ENCODE assay signal across 1 cellular context in the genomic region with DNA sequence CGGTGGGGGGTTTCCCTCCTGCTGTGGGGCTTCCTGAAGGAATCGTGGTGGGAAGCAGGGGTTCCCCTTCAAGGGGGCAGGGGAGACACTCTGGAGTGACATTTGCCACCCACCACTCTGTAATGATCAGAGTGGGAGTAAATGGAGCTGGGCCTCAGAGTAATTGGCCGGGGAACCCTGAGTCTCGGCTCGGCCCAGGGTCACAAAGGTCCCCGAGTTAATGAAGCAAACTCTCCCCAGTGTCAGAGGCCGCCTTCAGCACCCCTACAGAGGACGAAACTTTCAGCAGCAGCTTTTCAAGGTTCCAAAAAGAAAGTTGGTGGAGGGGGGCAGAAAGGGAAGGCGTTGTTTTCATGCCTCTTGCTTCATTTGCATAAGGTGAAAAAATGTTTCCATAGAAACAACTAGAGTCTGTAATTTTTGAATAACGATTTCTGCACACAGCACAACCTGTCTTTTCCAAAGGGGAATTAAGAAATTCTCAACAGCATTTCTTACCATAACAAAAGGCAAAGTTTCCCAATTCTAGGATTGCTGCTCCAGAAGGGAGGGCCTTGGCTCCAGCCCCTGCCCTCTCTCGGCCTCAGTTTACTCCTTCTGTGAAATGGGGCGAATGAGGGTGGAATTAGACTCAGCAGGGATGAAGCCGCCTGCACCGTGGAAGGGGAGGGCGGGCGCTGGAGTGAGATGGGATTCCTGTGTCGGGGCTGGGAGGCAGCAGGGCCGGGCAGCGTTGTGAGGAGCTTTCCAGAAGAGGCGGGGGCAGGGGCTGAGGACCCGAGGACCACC.
A peak's percentile ranks its signal among the peaks of the same experiment; 100 is the strongest.
TF ChIP-seq lines count a peak whose summit lies in the region.

No MANE protein-coding gene starts in this region.

TF ChIP-seq in HepG2, 621 proteins besides CTCF, POLR2A, EP300 and RAD21 (continued from another document):
- TF ChIP-seq ZNF503 (CRISPR knock-in tag; IDR thresholded peaks at IDR 0.05) (no peak), RBAK (CRISPR knock-in tag; IDR thresholded peaks at IDR 0.05) (no peak), BRCA1 (CRISPR knock-in tag; IDR thresholded peaks at IDR 0.05) (no peak), ZNF598 (CRISPR knock-in tag; IDR thresholded peaks at IDR 0.05; ENCODE audit: borderline replicate concordance) (no peak), ZNF776 (CRISPR knock-in tag; IDR thresholded peaks at IDR 0.05) (no peak), NKX3-1 (CRISPR knock-in tag; IDR thresholded peaks at IDR 0.05) (no peak), THAP11 (CRISPR knock-in tag; IDR thresholded peaks at IDR 0.05) (no peak), CHD2 (IDR thresholded peaks at IDR 0.05; ENCODE audit: low read depth, low read length) (no peak), IRX3 (CRISPR knock-in tag; IDR thresholded peaks at IDR 0.05; ENCODE audit: borderline replicate concordance, low read depth) (no peak), KDM5B (CRISPR knock-in tag; IDR thresholded peaks at IDR 0.05; ENCODE audit: borderline replicate concordance) (0 out of 2 replicates have a peak, but pooled peaks have one; percentile 26), REXO4 (CRISPR knock-in tag; IDR thresholded peaks at IDR 0.05; ENCODE audit: borderline replicate concordance) (no peak), TARDBP (CRISPR knock-in tag; IDR thresholded peaks at IDR 0.05) (no peak), ZKSCAN5 (CRISPR knock-in tag; IDR thresholded peaks at IDR 0.05) (no peak), ZNF556 (CRISPR knock-in tag; IDR thresholded peaks at IDR 0.05; ENCODE audit: borderline replicate concordance) (no peak), RFXAP (CRISPR knock-in tag; IDR thresholded peaks at IDR 0.05; ENCODE audit: borderline replicate concordance) (no peak), ZNF816 (CRISPR knock-in tag; IDR thresholded peaks at IDR 0.05; ENCODE audit: borderline replicate concordance) (no peak), TCF7 (IDR thresholded peaks at IDR 0.05; ENCODE audit: low read depth) (no peak), POLR2AphosphoS2 (IDR thresholded peaks at IDR 0.05; ENCODE audit: low read depth, low read length) (no peak), ZC3H4 (CRISPR knock-in tag; IDR thresholded peaks at IDR 0.05; ENCODE audit: borderline replicate concordance) (no peak), FOSL2 (CRISPR knock-in tag; IDR thresholded peaks at IDR 0.05) (no peak), HNRNPH1 (optimal IDR thresholded peaks at IDR 0.05; ENCODE audit: low read depth, low read length) (no peak), ZFP36L2 (CRISPR knock-in tag; IDR thresholded peaks at IDR 0.05) (no peak), AFF4 (CRISPR knock-in tag; IDR thresholded peaks at IDR 0.05) (no peak), ZNF547 (CRISPR knock-in tag; IDR thresholded peaks at IDR 0.05) (no peak)
- TF ChIP-seq, protein P1, sequence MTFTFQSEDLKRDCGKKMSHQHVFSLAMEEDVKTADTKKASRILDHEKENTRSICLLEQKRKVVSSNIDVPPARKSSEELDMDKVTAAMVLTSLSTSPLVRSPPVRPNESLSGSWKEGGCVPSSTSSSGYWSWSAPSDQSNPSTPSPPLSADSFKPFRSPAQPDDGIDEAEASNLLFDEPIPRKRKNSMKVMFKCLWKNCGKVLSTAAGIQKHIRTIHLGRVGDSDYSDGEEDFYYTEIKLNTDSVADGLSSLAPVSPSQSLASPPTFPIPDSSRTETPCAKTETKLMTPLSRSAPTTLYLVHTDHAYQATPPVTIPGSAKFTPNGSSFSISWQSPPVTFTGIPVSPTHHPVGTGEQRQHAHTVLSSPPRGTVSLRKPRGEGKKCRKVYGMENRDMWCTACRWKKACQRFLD (CRISPR knock-in tag; IDR thresholded peaks at IDR 0.05; ENCODE audit: borderline replicate concordance): no peak
- TF ChIP-seq, protein P2, sequence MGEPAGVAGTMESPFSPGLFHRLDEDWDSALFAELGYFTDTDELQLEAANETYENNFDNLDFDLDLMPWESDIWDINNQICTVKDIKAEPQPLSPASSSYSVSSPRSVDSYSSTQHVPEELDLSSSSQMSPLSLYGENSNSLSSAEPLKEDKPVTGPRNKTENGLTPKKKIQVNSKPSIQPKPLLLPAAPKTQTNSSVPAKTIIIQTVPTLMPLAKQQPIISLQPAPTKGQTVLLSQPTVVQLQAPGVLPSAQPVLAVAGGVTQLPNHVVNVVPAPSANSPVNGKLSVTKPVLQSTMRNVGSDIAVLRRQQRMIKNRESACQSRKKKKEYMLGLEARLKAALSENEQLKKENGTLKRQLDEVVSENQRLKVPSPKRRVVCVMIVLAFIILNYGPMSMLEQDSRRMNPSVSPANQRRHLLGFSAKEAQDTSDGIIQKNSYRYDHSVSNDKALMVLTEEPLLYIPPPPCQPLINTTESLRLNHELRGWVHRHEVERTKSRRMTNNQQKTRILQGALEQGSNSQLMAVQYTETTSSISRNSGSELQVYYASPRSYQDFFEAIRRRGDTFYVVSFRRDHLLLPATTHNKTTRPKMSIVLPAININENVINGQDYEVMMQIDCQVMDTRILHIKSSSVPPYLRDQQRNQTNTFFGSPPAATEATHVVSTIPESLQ (CRISPR knock-in tag; conservative IDR thresholded peaks at IDR 0.05): no peak
- TF ChIP-seq, protein P3, sequence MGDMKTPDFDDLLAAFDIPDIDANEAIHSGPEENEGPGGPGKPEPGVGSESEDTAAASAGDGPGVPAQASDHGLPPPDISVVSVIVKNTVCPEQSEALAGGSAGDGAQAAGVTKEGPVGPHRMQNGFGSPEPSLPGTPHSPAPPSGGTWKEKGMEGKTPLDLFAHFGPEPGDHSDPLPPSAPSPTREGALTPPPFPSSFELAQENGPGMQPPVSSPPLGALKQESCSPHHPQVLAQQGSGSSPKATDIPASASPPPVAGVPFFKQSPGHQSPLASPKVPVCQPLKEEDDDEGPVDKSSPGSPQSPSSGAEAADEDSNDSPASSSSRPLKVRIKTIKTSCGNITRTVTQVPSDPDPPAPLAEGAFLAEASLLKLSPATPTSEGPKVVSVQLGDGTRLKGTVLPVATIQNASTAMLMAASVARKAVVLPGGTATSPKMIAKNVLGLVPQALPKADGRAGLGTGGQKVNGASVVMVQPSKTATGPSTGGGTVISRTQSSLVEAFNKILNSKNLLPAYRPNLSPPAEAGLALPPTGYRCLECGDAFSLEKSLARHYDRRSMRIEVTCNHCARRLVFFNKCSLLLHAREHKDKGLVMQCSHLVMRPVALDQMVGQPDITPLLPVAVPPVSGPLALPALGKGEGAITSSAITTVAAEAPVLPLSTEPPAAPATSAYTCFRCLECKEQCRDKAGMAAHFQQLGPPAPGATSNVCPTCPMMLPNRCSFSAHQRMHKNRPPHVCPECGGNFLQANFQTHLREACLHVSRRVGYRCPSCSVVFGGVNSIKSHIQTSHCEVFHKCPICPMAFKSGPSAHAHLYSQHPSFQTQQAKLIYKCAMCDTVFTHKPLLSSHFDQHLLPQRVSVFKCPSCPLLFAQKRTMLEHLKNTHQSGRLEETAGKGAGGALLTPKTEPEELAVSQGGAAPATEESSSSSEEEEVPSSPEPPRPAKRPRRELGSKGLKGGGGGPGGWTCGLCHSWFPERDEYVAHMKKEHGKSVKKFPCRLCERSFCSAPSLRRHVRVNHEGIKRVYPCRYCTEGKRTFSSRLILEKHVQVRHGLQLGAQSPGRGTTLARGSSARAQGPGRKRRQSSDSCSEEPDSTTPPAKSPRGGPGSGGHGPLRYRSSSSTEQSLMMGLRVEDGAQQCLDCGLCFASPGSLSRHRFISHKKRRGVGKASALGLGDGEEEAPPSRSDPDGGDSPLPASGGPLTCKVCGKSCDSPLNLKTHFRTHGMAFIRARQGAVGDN (CRISPR knock-in tag; IDR thresholded peaks at IDR 0.05): no peak
